Comparison of ENCODE assay signal across 1 cellular context in the genomic region with DNA sequence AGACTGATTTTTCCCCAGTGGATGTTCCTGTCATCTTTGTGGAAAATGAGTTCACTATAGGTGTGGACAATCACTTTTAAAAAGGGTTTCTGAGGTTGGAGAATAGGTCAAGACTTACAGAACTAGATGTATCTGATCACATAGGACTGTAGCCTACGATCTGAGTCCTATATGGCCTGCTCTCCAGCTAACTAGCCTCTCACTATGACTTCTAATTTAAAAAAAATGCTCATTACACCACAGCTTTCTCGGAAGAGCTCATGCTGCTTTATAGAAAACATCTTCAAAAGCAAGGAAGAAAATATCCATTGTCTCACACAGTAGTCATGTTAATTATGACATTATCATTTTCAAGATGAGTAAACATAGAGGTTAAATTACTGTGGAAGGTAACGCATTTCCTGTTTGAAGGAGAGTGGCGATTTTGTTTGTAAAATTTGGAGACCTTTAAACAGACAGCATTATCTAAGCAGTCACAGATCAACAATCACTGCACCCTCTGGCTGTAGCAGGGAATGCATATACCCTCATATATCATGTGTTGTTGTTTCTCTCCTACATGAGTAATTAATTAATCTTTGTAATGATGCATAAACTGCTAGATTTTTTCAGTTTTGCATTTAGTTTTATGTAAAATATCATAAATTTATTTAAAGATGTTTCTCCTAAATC.
TF ChIP-seq lines count a peak whose summit lies in the region.

No MANE protein-coding gene starts in this region.

TF ChIP-seq in GM12878, 131 proteins besides CTCF, POLR2A, EP300 and RAD21:
- TF ChIP-seq, protein P1, sequence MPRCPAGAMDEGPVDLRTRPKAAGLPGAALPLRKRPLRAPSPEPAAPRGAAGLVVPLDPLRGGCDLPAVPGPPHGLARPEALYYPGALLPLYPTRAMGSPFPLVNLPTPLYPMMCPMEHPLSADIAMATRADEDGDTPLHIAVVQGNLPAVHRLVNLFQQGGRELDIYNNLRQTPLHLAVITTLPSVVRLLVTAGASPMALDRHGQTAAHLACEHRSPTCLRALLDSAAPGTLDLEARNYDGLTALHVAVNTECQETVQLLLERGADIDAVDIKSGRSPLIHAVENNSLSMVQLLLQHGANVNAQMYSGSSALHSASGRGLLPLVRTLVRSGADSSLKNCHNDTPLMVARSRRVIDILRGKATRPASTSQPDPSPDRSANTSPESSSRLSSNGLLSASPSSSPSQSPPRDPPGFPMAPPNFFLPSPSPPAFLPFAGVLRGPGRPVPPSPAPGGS (IDR thresholded peaks at IDR 0.05; ENCODE audit: borderline replicate concordance, insufficient read depth, low read depth, low read length, poor library complexity, severe bottlenecking) = no peak
- peak; percentile 32; the same call in 1 of the 2 replicates for TF ChIP-seq JUNB (IDR thresholded peaks at IDR 0.05)
- TF ChIP-seq ATF7 (IDR thresholded peaks at IDR 0.05; ENCODE audit: low read depth) = 0 out of 2 replicates have a peak, but pooled peaks have one; percentile 30
- no peak for TF ChIP-seq ZNF24 (IDR thresholded peaks at IDR 0.05)
- no peak for TF ChIP-seq SP1 (IDR thresholded peaks at IDR 0.05; ENCODE audit: low read depth, low read length)
- TF ChIP-seq SIX5 (IDR thresholded peaks at IDR 0.05; ENCODE audit: low read depth, low read length, severe bottlenecking) = no peak
- TF ChIP-seq DPF2 (IDR thresholded peaks at IDR 0.05) = 0 out of 2 replicates have a peak, but pooled peaks have one; percentile 24
- no peak for TF ChIP-seq LARP7 (IDR thresholded peaks at IDR 0.05)
- TF ChIP-seq NFXL1 (IDR thresholded peaks at IDR 0.05; ENCODE audit: borderline replicate concordance) = no peak
- no peak for TF ChIP-seq HDAC6 (IDR thresholded peaks at IDR 0.05; ENCODE audit: unreplicated experiment)
- peak; percentile 57 for TF ChIP-seq MTA2 (IDR thresholded peaks at IDR 0.05; ENCODE audit: low read depth)
